8 cellular contexts compared by ENCODE assay signal in the genomic region with DNA sequence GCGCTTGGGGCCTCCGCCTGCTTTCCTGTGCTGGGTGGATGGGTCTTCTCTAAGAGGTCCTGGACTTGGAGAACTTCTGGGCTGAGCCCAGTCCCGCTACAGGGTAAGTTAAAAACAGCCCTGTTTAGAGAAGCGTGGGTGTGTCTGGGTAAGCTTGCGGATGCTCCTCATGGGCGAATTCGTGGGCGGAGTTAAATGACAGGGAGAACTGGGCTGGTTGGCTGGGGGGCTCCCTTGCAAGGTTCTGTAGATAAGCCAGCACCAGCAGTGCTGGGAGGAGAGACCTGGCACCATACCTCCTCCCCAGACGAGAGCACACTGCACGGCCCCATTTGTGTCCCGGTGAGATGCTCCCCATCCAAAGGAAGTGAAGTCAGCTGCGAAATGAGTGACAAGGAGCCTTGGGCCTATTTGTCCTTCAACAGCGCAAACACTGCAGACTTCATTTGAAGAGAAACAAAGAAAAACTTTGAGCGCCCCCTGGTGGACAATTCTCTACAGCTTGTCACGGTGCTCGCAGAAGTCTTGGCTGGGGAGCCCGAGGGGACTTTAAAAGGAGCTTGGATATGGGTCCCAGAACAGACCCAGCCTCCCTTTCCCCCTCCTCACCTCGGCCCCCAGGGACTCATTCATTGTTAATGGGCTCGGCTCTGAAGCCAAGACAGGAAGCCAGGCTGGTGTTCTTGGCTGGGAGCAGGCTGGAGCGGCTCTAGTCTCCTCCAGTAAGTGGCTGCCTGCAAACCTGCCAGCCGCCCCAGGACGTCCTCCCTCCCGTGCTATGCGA. TPM values are rescaled to one million over a fixed set of nuclear protein-coding genes. Genes with fewer than 3 reads are reported as not detected.
DNase-seq lines count a peak whose midpoint lies in the region; ATAC-seq, FAIRE-seq and TF ChIP-seq lines count a peak whose summit lies in the region.

No MANE protein-coding gene starts in this region.

- H3K27ac ChIP-seq in SU-DHL-6 (ENCODE audit: low read depth, low read length) (no peak overlapping the region), heart left ventricle (peak overlapping the region in 7 of 12 donors; percentile 6 to 58 (median 31))

- H3K4me3 ChIP-seq in BJ (ENCODE audit: low read depth, low read length) (no peak overlapping the region), SU-DHL-6 (ENCODE audit: insufficient read depth, low read length, poor library complexity, severe bottlenecking) (no peak overlapping the region), heart left ventricle (peak overlapping the region in 3 of 12 donors; percentile 8 to 29 (median 8))

- H3K4me1 ChIP-seq in heart left ventricle, result peaks cover 0 to 47% (median 26%) of the 10 kb centered on the region in 12 donors

- DNase-seq in BJ (ENCODE audit: low read depth) (no peak), NCI-H1105 treated with DMSO at 0.1 percent for 48 hours (lab: John Stamatoyannopoulos, UW) (peak; percentile 86), heart left ventricle (peak; percentile 81 to 91 (median 89)), posterior vena cava (ENCODE audit: low spot score) (peak; percentile 88), urothelium cell line (ENCODE audit: low spot score) (peak; percentile 82)
- DNase-seq in activated naive CD8-positive, alpha-beta T cell treated with anti-CD3 and anti-CD28 coated beads, Interleukin-2, amount 50 U/mL, for 16 hours (ENCODE audit: low read depth, low spot score), result peak; percentile 68

- no peak overlapping the region for H3K9ac ChIP-seq in SU-DHL-6 (ENCODE audit: low read length)

- intact Hi-C loops in heart left ventricle (cut with DNase I) (loop anchor here (1.0 to 5.0 kb wide), 13 partner anchors 17 to 355 kb away; a partner anchor contains a TSS), posterior vena cava (cut with DNase I) (loop anchor here (2.0 to 10.0 kb wide), 4 partner anchors 64 to 349 kb away; a partner anchor contains a TSS)

- H3K9me3 ChIP-seq in SU-DHL-6 (ENCODE audit: insufficient read depth, low read length) (no peaks in the 10 kb centered on the region), heart left ventricle (no peaks in the 10 kb centered on the region)

- no peaks in the 10 kb centered on the region for H3K9me2 ChIP-seq in SU-DHL-6 (replicated peaks; ENCODE audit: insufficient read depth, low read length)

- no peak overlapping the region for H2AFZ ChIP-seq in SU-DHL-6 (ENCODE audit: low read depth, low read length, severe bottlenecking)

- H3K27me3 ChIP-seq in BJ (ENCODE audit: control insufficient read depth, insufficient read depth, low read length) (0 out of 2 replicates have a peak, but pooled peaks cover 2% of the 10 kb centered on the region), SU-DHL-6 (ENCODE audit: low read length) (no peaks in the 10 kb centered on the region), heart left ventricle (no peaks in the 10 kb centered on the region)

- no peak for TF ChIP-seq POLR2A in heart left ventricle (IDR thresholded peaks at IDR 0.05)

- no peaks in the 10 kb centered on the region for H3F3A ChIP-seq in SU-DHL-6 (ENCODE audit: insufficient read depth)

- no peaks in the 10 kb centered on the region for H3K36me3 ChIP-seq in BJ (ENCODE audit: control insufficient read depth, insufficient read depth, low read length)
- no peaks in the 10 kb centered on the region for H3K36me3 ChIP-seq in SU-DHL-6 (ENCODE audit: low read length)
- H3K36me3 ChIP-seq in heart left ventricle, result peaks cover 0 to 45% (median 2%) of the 10 kb centered on the region in 9 donors

- no peak overlapping the region for H3K4me2 ChIP-seq in SU-DHL-6 (ENCODE audit: low read depth, low read length, poor library complexity, severe bottlenecking)

- no peaks in the 10 kb centered on the region for H3K79me2 ChIP-seq in SU-DHL-6 (ENCODE audit: insufficient read depth, low read length)

- WGBS in heart left ventricle, 4 donors, result 15 to 25% (median 20%) methylated on average over 24 of the region's 24 CpGs

- TF ChIP-seq CTCF in BJ (IDR thresholded peaks at IDR 0.05; ENCODE audit: insufficient read depth, low read depth, low read length), result peak; percentile 79
- TF ChIP-seq CTCF in SU-DHL-6 (IDR thresholded peaks at IDR 0.05; ENCODE audit: insufficient read depth, low read length, poor library complexity, severe bottlenecking), result peak; percentile 67
- TF ChIP-seq CTCF in heart left ventricle (IDR thresholded peaks at IDR 0.05), result peak; percentile 84 to 96 (median 90)

- no peak for FAIRE-seq in urothelium cell line (lab: Jason Lieb, UNC)

- H4K20me1 ChIP-seq in SU-DHL-6 (ENCODE audit: low read depth, low read length), result no peaks in the 10 kb centered on the region

- ATAC-seq in GM21529 (IDR thresholded peaks at IDR 0.05; ENCODE audit: unreplicated experiment), result peak; percentile 80
- ATAC-seq in heart left ventricle, result peak; percentile 67 to 82 (median 71)

- POLR2A ChIA-PET in BJ (lab: Charles Lee), result no interaction called here

- CTCF ChIA-PET in BJ (lab: Yijun Ruan, JAX), result interaction anchor here (0.6 to 12.6 kb wide), 41 partner anchors 10 to 600 kb away, joined by 3 to 188 read pairs (median 4); no protein-coding TSS in a partner anchor

RNA-seq across cellular contexts. Expression of a gene that starts 39.5 kb away (rescaled TPM):
- polyA plus RNA-seq in BJ (2011; rRNA removed) (22.2 and 29.6 TPM in 2 replicates), heart left ventricle (10 to 100 TPM; 34.9 to 91.3 TPM)
- polyA minus RNA-seq in BJ (2011; rRNA and poly(A)+ RNA removed), result 33.5 and 40.1 TPM in 2 replicates
- total RNA-seq in heart left ventricle (10 to 100 TPM; 24.0 to 75.0 (median 39.4) TPM), posterior vena cava (100 to 1,000 TPM; 107 to 186 TPM)
